Comparison of ENCODE assay signal across 24 cellular contexts in the genomic region with DNA sequence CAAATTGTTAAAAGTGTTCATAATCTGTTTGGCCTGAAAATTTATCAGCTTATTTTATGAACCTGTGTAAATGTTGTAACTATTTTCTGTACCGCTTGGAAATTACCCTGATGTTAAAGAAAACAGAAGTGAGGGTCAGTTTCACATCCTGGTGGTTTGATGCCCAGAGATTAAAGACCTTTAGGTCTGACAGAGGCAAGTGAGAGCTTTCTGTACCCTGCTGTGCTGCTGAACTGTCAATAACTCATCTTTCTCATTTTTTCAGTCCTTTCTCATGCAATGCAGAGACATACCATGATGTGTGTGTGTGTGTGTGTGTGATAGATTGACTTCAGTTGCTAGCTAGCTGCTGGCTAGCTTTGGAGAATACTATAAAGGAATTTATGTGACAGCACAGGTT.
DNase-seq lines count a peak whose midpoint lies in the region; ATAC-seq and TF ChIP-seq lines count a peak whose summit lies in the region.
"Had no signal": no experiment of that assay in that cellular context is flagged by ENCODE, and none has a peak within 500 bp of the region (broad histone marks: within the 10 kb centered on the region; RNA-seq: fewer than 3 reads in every experiment).

No MANE protein-coding gene starts in this region.

- H3K4me3 ChIP-seq in WERI-Rb-1 (ENCODE audit: low read depth, low read length): no peak overlapping the region
- H3K4me3 ChIP-seq: GM23248 had no signal

- no peaks in the 10 kb centered on the region for H3K27me3 ChIP-seq in WERI-Rb-1 (ENCODE audit: insufficient read depth, low read depth, severe bottlenecking)

- ATAC-seq in GM18868 (IDR thresholded peaks at IDR 0.05; ENCODE audit: unreplicated experiment): peak; percentile 75
- ATAC-seq: Panc1, SK-N-SH treated with all-trans-retinoic acid at 6 μM for 48 hours had no signal

- peak; percentile 30 for DNase-seq in NOMO-1 treated with dmso at 0.1 percent for 144 hours (lab: John Stamatoyannopoulos, UW; ENCODE audit: unreplicated experiment)
- no peak for DNase-seq in WERI-Rb-1
- DNase-seq in retina: peak; percentile 9
- DNase-seq in dermis blood vessel endothelial cell: no peak
- no peak for DNase-seq in stimulated activated CD4-positive, alpha-beta T cell treated with anti-CD3 and anti-CD28 coated beads, Interleukin-15, amount 100 ng/mL, for 24 hours
- DNase-seq in NCI-H2081 treated with DMSO at 0.1 percent for 48 hours (lab: John Stamatoyannopoulos, UW): no peak
- DNase-seq: Calu3; CD8-positive, alpha-beta memory T cell; DMS153; GM23248; H9; HFFc6; Kasumi-1; NCI-H1092 treated with DMSO at 0.1 percent for 48 hours; NCI-H1436 treated with DMSO at 0.1 percent for 48 hours; NCI-H2029; NCI-H2171; NCI-H345; NCI-H774; SIG-M5 had no signal

- no peaks in the 10 kb centered on the region for H3K36me3 ChIP-seq in WERI-Rb-1

- H3K27ac ChIP-seq in WERI-Rb-1: peak overlapping the region; percentile 27
- H3K27ac ChIP-seq: C4-2B, GM23248 had no signal

- TF ChIP-seq CTCF in WERI-Rb-1 (IDR thresholded peaks at IDR 0.05; ENCODE audit: low read depth, low read length): no peak

- no peaks in the 10 kb centered on the region for H3K9me3 ChIP-seq in WERI-Rb-1 (ENCODE audit: severe bottlenecking)

Comparison
In these comparisons a context has a peak if more than half of its experiments do, and no peak if none do; other contexts are left out.
1. DNase-seq: peak in NOMO-1 treated with dmso at 0.1 percent for 144 hours (single experiment) and retina (single experiment); none in WERI-Rb-1 (single experiment), dermis blood vessel endothelial cell (single experiment), stimulated activated CD4-positive, alpha-beta T cell treated with anti-CD3 and anti-CD28 coated beads, Interleukin-15, amount 100 ng/mL, for 24 hours (single experiment) and NCI-H2081 treated with DMSO at 0.1 percent for 48 hours (single experiment).